2 cellular contexts compared by ENCODE assay signal in genomic region chr17:54864070-54864469, GRCh38.
TF ChIP-seq lines count a peak whose summit lies in the region.

No MANE protein-coding gene starts in this region.

TF ChIP-seq in K562, 482 proteins besides CTCF, POLR2A, EP300 and RAD21:
- peak in 1 of 2 experiments; percentile 15; a peak in 1 of 4 replicates for TF ChIP-seq MAZ (CRISPR knock-in tag; conservative IDR thresholded peaks at IDR 0.05 in 1 of 2, IDR thresholded peaks at IDR 0.05 in 1 of 2)
- no peak for TF ChIP-seq ZBTB8A (IDR thresholded peaks at IDR 0.05; ENCODE audit: partially characterized antibody)
- no peak for TF ChIP-seq IRF9 (tag; IDR thresholded peaks at IDR 0.05)
- peak; percentile 28 to 32; a peak in 1 of 4 replicates for TF ChIP-seq KDM1A (IDR thresholded peaks at IDR 0.05)
- no peak for TF ChIP-seq U2AF1 (optimal IDR thresholded peaks at IDR 0.05; ENCODE audit: low read depth, low read length)
- no peak for TF ChIP-seq GTF2F1 (IDR thresholded peaks at IDR 0.05; ENCODE audit: low read depth, low read length)
- no peak for TF ChIP-seq CCNT2 (IDR thresholded peaks at IDR 0.05; ENCODE audit: borderline replicate concordance, extremely low read depth, insufficient read length, low read depth, low read length)

TF ChIP-seq in liver, 16 proteins besides CTCF, POLR2A, EP300 and RAD21:
- TF ChIP-seq JUND (IDR thresholded peaks at IDR 0.05): peak in 1 of 2 donors; percentile 42
- TF ChIP-seq FOXA1 (IDR thresholded peaks at IDR 0.05): no peak
- peak; percentile 76 for TF ChIP-seq YY1 (IDR thresholded peaks at IDR 0.05)
- TF ChIP-seq GABPA (IDR thresholded peaks at IDR 0.05 in 1 of 2, conservative IDR thresholded peaks at IDR 0.05 in 1 of 2): peak in 1 of 2 donors; percentile 65
- TF ChIP-seq NR2F2 (IDR thresholded peaks at IDR 0.05): peak; percentile 91
- no peak for TF ChIP-seq TAF1 (conservative IDR thresholded peaks at IDR 0.05)
- peak; percentile 34 for TF ChIP-seq FOXA2 (IDR thresholded peaks at IDR 0.05)
- TF ChIP-seq SP1 (IDR thresholded peaks at IDR 0.05): peak; percentile 72
- peak; percentile 84 to 86 for TF ChIP-seq HNF4A (conservative IDR thresholded peaks at IDR 0.05)
- TF ChIP-seq, protein P1, sequence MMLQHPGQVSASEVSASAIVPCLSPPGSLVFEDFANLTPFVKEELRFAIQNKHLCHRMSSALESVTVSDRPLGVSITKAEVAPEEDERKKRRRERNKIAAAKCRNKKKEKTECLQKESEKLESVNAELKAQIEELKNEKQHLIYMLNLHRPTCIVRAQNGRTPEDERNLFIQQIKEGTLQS (IDR thresholded peaks at IDR 0.05): no peak
- peak; percentile 80 to 90 for TF ChIP-seq RXRA (IDR thresholded peaks at IDR 0.05)
- peak; percentile 56 for TF ChIP-seq ZBTB33 (IDR thresholded peaks at IDR 0.05)
- TF ChIP-seq, protein P2, sequence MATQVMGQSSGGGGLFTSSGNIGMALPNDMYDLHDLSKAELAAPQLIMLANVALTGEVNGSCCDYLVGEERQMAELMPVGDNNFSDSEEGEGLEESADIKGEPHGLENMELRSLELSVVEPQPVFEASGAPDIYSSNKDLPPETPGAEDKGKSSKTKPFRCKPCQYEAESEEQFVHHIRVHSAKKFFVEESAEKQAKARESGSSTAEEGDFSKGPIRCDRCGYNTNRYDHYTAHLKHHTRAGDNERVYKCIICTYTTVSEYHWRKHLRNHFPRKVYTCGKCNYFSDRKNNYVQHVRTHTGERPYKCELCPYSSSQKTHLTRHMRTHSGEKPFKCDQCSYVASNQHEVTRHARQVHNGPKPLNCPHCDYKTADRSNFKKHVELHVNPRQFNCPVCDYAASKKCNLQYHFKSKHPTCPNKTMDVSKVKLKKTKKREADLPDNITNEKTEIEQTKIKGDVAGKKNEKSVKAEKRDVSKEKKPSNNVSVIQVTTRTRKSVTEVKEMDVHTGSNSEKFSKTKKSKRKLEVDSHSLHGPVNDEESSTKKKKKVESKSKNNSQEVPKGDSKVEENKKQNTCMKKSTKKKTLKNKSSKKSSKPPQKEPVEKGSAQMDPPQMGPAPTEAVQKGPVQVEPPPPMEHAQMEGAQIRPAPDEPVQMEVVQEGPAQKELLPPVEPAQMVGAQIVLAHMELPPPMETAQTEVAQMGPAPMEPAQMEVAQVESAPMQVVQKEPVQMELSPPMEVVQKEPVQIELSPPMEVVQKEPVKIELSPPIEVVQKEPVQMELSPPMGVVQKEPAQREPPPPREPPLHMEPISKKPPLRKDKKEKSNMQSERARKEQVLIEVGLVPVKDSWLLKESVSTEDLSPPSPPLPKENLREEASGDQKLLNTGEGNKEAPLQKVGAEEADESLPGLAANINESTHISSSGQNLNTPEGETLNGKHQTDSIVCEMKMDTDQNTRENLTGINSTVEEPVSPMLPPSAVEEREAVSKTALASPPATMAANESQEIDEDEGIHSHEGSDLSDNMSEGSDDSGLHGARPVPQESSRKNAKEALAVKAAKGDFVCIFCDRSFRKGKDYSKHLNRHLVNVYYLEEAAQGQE (IDR thresholded peaks at IDR 0.05): no peak
- peak; percentile 72 to 91 for TF ChIP-seq EGR1 (IDR thresholded peaks at IDR 0.05; ENCODE audit: low read depth in 2 of 2)
- TF ChIP-seq, protein P3, sequence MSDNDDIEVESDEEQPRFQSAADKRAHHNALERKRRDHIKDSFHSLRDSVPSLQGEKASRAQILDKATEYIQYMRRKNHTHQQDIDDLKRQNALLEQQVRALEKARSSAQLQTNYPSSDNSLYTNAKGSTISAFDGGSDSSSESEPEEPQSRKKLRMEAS (IDR thresholded peaks at IDR 0.05): peak; percentile 87
- TF ChIP-seq HNF4G (IDR thresholded peaks at IDR 0.05): peak; percentile 40
TF ChIP-seq in liver: peak in this region for 12.
